15 cellular contexts compared by ENCODE assay signal in genomic region chr9:125852386-125852785, GRCh38.
"Had no signal": no experiment of that assay in that cellular context is flagged by ENCODE, and none has a peak within 500 bp of the region (broad histone marks: within the 10 kb centered on the region; RNA-seq: fewer than 3 reads in every experiment).

No MANE protein-coding gene starts in this region.

- ATAC-seq: activated CD4-positive, CD25-positive, alpha-beta regulatory T cell treated with anti-CD3 and anti-CD28 coated beads, Interleukin-2, amount 50 U/mL, for 24 hours; activated T-cell treated with anti-CD3 and anti-CD28 coated beads, Interleukin-2, amount 50 U/mL, for 72 hours; effector memory CD8-positive, alpha-beta T cell; left colon; lower lobe of right lung; upper lobe of right lung had no signal

- H3K36me3 ChIP-seq: adrenal gland, esophagus squamous epithelium, lower lobe of right lung, upper lobe of right lung had no signal

- DNase-seq: activated CD4-positive, alpha-beta T cell treated with anti-CD3 and anti-CD28 coated beads, Interleukin-2, amount 10 ng/mL, durations not matched to agents 7 days and 5 days; activated CD8-positive, alpha-beta memory T cell treated with anti-CD3 and anti-CD28 coated beads, Interleukin-2, amount 50 U/mL, for 48 hours; activated gamma-delta T cell; activated T-cell treated with anti-CD3 and anti-CD28 coated beads, Interleukin-2, amount 50 U/mL, for 72 hours; adrenal gland; dermis blood vessel endothelial cell; effector memory CD8-positive, alpha-beta T cell; esophagus squamous epithelium; left colon; lower lobe of right lung; stimulated activated CD4-positive, alpha-beta T cell treated with anti-CD3 and anti-CD28 coated beads, Interleukin-1b, Interleukin-23, amount 100 ng/mL, for 48 hours; stimulated activated CD8-positive, alpha-beta memory T cell treated with anti-CD3 and anti-CD28 coated beads, Interleukin-4, amount 100 ng/mL, for 48 hours; stimulated activated naive CD4-positive, alpha-beta T cell; upper lobe of right lung had no signal

- H3K9me3 ChIP-seq: adrenal gland, esophagus squamous epithelium, lower lobe of right lung, upper lobe of right lung had no signal

- H3K27me3 ChIP-seq: adrenal gland, esophagus squamous epithelium, upper lobe of right lung had no signal

- H3K27ac ChIP-seq: adrenal gland, esophagus squamous epithelium, lower lobe of right lung, upper lobe of right lung had no signal

- H3K4me3 ChIP-seq: adrenal gland, esophagus squamous epithelium, lower lobe of right lung, upper lobe of right lung had no signal

- H3K4me1 ChIP-seq: lower lobe of right lung had no signal
